In the genomic region with DNA sequence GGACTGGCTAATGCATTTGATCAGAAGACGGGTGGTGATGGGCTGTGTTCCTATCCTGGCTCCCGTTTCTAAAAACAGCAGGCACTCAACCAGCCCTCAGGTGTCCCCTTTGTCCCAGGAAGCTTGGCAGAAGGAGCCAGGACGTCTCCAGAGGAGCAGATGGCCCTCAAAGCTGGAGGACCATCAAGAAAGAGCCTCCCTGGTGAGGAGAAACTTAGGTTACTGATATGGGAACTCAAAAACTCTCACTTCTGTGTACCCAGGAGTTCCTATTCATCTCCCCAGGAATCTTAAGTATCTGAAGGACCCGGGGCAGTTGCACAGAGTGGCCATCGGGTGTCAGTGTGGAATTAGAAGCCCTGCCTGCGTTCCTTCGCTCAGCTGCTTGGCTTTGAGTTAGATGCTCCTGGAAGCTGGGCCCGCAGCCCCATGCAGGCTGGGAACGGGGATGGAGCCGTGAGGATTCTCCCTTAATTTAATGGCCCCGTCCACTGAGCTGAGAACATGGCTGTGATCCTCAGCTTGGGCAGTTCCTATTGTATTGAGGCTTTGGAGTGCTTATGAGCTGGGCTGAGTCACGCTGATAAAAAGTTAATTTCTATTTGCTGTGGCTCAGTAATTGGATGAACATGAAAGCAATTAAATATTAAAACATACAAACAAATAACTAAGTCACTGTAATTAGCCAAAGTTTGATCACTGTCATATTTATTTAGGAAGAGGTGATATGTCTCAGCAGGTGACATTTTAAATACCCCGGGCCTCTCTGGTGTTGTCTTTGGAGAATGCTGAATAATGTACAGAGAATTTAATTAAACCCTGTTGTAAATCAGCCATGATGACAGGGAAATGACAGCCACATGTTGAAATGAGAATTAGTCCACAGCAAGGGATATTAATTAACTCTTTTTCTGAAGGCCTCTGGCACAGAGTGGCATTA, we compare ENCODE assay signal across 8 cellular contexts.
A peak's percentile ranks its signal among the peaks of the same experiment; 100 is the strongest.
DNase-seq lines count a peak whose midpoint lies in the region; ATAC-seq and TF ChIP-seq lines count a peak whose summit lies in the region.

No MANE protein-coding gene starts in this region.

- H2AFZ ChIP-seq in HCT116 (ENCODE audit: low read depth, low read length, poor library complexity, severe bottlenecking), result peak overlapping the region; percentile 50

- H3K9me3 Mint-ChIP-seq in activated CD4-positive, alpha-beta T cell treated with anti-CD3 and anti-CD28 coated beads, Interleukin-2, amount 10 ng/mL, durations not matched to agents 7 days and 5 days, result no peaks in the 10 kb centered on the region

- no peak overlapping the region for H3K4me3 Mint-ChIP-seq in activated CD4-positive, alpha-beta T cell treated with anti-CD3 and anti-CD28 coated beads, Interleukin-2, amount 10 ng/mL, durations not matched to agents 7 days and 5 days

- no TSS peak for BruUV-seq in HCT116 (replicated peaks; lab: Mats Ljungman, UMichigan)

- no peak overlapping the region for H3K27ac Mint-ChIP-seq in activated CD4-positive, alpha-beta T cell treated with anti-CD3 and anti-CD28 coated beads, Interleukin-2, amount 10 ng/mL, durations not matched to agents 7 days and 5 days

- no peaks in the 10 kb centered on the region for H3K9me2 ChIP-seq in HCT116 (ENCODE audit: insufficient read depth)

- H3K4me2 ChIP-seq in HCT116 (ENCODE audit: low read length), result peak overlapping the region; percentile 41

- no peaks in the 10 kb centered on the region for H3K36me3 Mint-ChIP-seq in activated CD4-positive, alpha-beta T cell treated with anti-CD3 and anti-CD28 coated beads, Interleukin-2, amount 10 ng/mL, durations not matched to agents 7 days and 5 days (ENCODE audit: low read depth)

- H3K27me3 ChIP-seq in HCT116 (ENCODE audit: insufficient read depth, low read length) (peaks cover 22% of the 10 kb centered on the region; the same call in 1 of the 2 replicates), dorsolateral prefrontal cortex (peaks cover 0 to 4% (median 0%) of the 10 kb centered on the region in 45 donors), right lobe of liver (peaks cover 0 to 2% of the 10 kb centered on the region in 2 donors)

- H3K4me1 ChIP-seq in HCT116 (ENCODE audit: control insufficient read depth in 1 of 2, insufficient read depth in 2 of 2, low read length in 2 of 2) (peaks cover 0 to 8% of the 10 kb centered on the region in 2 experiments; a peak in 3 of 4 replicates), right lobe of liver (no peaks in the 10 kb centered on the region)

- no peaks in the 10 kb centered on the region for H3K9me3 ChIP-seq in HCT116 (ENCODE audit: control insufficient read depth in 1 of 2, insufficient read depth in 1 of 2, low read depth in 1 of 2, low read length in 2 of 2)
- H3K9me3 ChIP-seq in right lobe of liver, result no peaks in the 10 kb centered on the region

- TF ChIP-seq RAD21 in HCT116 (IDR thresholded peaks at IDR 0.05; ENCODE audit: low read depth), result peak; percentile 98

- RAD21 ChIA-PET in HCT116 (lab: Charles Lee; ENCODE audit: low non-redundant PET in 1 of 2, low total read pairs in 2 of 2, uncharacterized antibody in 2 of 2, unreplicated experiment in 2 of 2), result interaction anchor here (0.6 to 1.4 kb wide), 5 partner anchors 107 to 728 kb away, joined by 3 to 7 read pairs (median 5); no protein-coding TSS in a partner anchor

- ATAC-seq in HCT116 (peak; percentile 98), right lobe of liver (peak; percentile 86 to 94 (median 92)), HG03378 (IDR thresholded peaks at IDR 0.05; ENCODE audit: unreplicated experiment) (no peak)

- H3K27me3 Mint-ChIP-seq in activated CD4-positive, alpha-beta T cell treated with anti-CD3 and anti-CD28 coated beads, Interleukin-2, amount 10 ng/mL, durations not matched to agents 7 days and 5 days, result peaks cover 10% of the 10 kb centered on the region

- WGBS in right lobe of liver (ENCODE audit: insufficient coverage, low coverage, low lambda C conversion rate, missing lambda C conversion rate), result 17% methylated on average over 12 of the region's 13 CpGs

- no peaks in the 10 kb centered on the region for H3K36me3 ChIP-seq in HCT116 (ENCODE audit: control insufficient read depth in 1 of 2, insufficient read depth in 2 of 2, low read length in 2 of 2)
- no peaks in the 10 kb centered on the region for H3K36me3 ChIP-seq in right lobe of liver

- H3K4me3 ChIP-seq in HCT116 (replicated peaks in 1 of 2; ENCODE audit: low read depth in 1 of 2, low read length in 2 of 2) (no peak overlapping the region), dorsolateral prefrontal cortex (peak overlapping the region in 4 of 59 donors; percentile 6 to 26 (median 16)), right lobe of liver (no peak overlapping the region)

- peaks cover 6% of the 10 kb centered on the region for H3K4me1 Mint-ChIP-seq in activated CD4-positive, alpha-beta T cell treated with anti-CD3 and anti-CD28 coated beads, Interleukin-2, amount 10 ng/mL, durations not matched to agents 7 days and 5 days

- CTCF ChIA-PET in HCT116 (lab: Charles Lee), result interaction anchor here (0.6 to 3.3 kb wide), 17 partner anchors 20 to 708 kb away, joined by 3 to 38 read pairs (median 3); no protein-coding TSS in a partner anchor
- CTCF ChIA-PET in activated CD4-positive, alpha-beta T cell treated with anti-CD3 and anti-CD28 coated beads, Interleukin-2, amount 10 ng/mL, durations not matched to agents 7 days and 5 days (lab: Charles Lee), result interaction anchor here (0.6 to 1.8 kb wide), 11 partner anchors 10 to 477 kb away, joined by 3 to 13 read pairs (median 3); no protein-coding TSS in a partner anchor

- TF ChIP-seq CTCF in HCT116 (IDR thresholded peaks at IDR 0.05 in 2 of 3, conservative IDR thresholded peaks at IDR 0.05 in 1 of 3; ENCODE audit: borderline replicate concordance in 1 of 3, insufficient read depth in 1 of 3, low read depth in 2 of 3, low read length in 2 of 3) (peak; percentile 92 to 99 (median 99)), dorsolateral prefrontal cortex (IDR thresholded peaks at IDR 0.05 in 54 of 56, conservative IDR thresholded peaks at IDR 0.05 in 2 of 56; ENCODE audit: low read depth in 1 of 56, partially characterized antibody in 56 of 56) (peak; percentile 73 to 97 (median 92)), right lobe of liver (IDR thresholded peaks at IDR 0.05) (peak; percentile 57 to 84 (median 83))

- H4K20me1 ChIP-seq in HCT116 (ENCODE audit: insufficient read depth), result no peaks in the 10 kb centered on the region

- intact Hi-C loops in HCT116 (cut with micrococcal nuclease), result loop anchor here (1.0 to 2.0 kb wide), 4 partner anchors 106 to 471 kb away; no protein-coding TSS in a partner anchor
- intact Hi-C loops in dorsolateral prefrontal cortex (cut with DNase I), result loop anchor here (1.0 to 10.0 kb wide), 6 partner anchors 194 to 472 kb away; no protein-coding TSS in a partner anchor
- intact Hi-C loops in right lobe of liver (cut with DNase I), result no loop called here

- H3K79me2 ChIP-seq in HCT116 (ENCODE audit: insufficient read depth, low read length), result no peaks in the 10 kb centered on the region

- H3K27ac ChIP-seq in HCT116 (ENCODE audit: low read depth, low read length) (no peak overlapping the region), dorsolateral prefrontal cortex (peak overlapping the region in 6 of 59 donors; percentile 35 to 58 (median 42)), right lobe of liver (no peak overlapping the region)

- no peak overlapping the region for H3K9ac ChIP-seq in HCT116 (ENCODE audit: low read length)

- POLR2A ChIA-PET in HCT116 (lab: Charles Lee), result no interaction called here
- POLR2A ChIA-PET in activated CD4-positive, alpha-beta T cell treated with anti-CD3 and anti-CD28 coated beads, Interleukin-2, amount 10 ng/mL, durations not matched to agents 7 days and 5 days (lab: Charles Lee), result interaction anchor here (0.6 kb wide), 2 partner anchors 107 to 220 kb away, joined by 3 to 7 read pairs; no protein-coding TSS in a partner anchor

- DNase-seq in Ammon's horn (ENCODE audit: low spot score) (peak; percentile 94), HCT116 (ENCODE audit: low read depth, low spot score) (peak; percentile 79), NCI-H510A treated with DMSO at 0.1 percent for 48 hours (lab: John Stamatoyannopoulos, UW) (peak; percentile 85), dorsolateral prefrontal cortex (peak; percentile 73 to 93 (median 88)), right lobe of liver (peak; percentile 59 to 71 (median 64))
- DNase-seq in activated CD4-positive, alpha-beta T cell treated with anti-CD3 and anti-CD28 coated beads, Interleukin-2, amount 10 ng/mL, durations not matched to agents 7 days and 5 days, result peak; percentile 75
- peak; percentile 31 to 46 (median 42) for DNase-seq in stimulated activated CD4-positive, alpha-beta T cell treated with anti-CD3 and anti-CD28 coated beads, TNF-alpha, amount 100 ng/mL, for 4 hours (ENCODE audit: low read depth in 3 of 3)

- TF ChIP-seq POLR2A in HCT116 (IDR thresholded peaks at IDR 0.05; ENCODE audit: borderline replicate concordance, extremely low read depth, insufficient read depth, insufficient read length), result no peak
- TF ChIP-seq POLR2A in right lobe of liver (IDR thresholded peaks at IDR 0.05), result no peak

TF ChIP-seq in HCT116, 20 proteins besides CTCF, POLR2A, EP300 and RAD21 (continues in another document):
- TF ChIP-seq EGR1 (IDR thresholded peaks at IDR 0.05; ENCODE audit: low read depth) (no peak), SP1 (IDR thresholded peaks at IDR 0.05; ENCODE audit: low read depth) (no peak), ZNF274 (IDR thresholded peaks at IDR 0.05; ENCODE audit: low read depth, low read length) (no peak)
- TF ChIP-seq, protein P1, sequence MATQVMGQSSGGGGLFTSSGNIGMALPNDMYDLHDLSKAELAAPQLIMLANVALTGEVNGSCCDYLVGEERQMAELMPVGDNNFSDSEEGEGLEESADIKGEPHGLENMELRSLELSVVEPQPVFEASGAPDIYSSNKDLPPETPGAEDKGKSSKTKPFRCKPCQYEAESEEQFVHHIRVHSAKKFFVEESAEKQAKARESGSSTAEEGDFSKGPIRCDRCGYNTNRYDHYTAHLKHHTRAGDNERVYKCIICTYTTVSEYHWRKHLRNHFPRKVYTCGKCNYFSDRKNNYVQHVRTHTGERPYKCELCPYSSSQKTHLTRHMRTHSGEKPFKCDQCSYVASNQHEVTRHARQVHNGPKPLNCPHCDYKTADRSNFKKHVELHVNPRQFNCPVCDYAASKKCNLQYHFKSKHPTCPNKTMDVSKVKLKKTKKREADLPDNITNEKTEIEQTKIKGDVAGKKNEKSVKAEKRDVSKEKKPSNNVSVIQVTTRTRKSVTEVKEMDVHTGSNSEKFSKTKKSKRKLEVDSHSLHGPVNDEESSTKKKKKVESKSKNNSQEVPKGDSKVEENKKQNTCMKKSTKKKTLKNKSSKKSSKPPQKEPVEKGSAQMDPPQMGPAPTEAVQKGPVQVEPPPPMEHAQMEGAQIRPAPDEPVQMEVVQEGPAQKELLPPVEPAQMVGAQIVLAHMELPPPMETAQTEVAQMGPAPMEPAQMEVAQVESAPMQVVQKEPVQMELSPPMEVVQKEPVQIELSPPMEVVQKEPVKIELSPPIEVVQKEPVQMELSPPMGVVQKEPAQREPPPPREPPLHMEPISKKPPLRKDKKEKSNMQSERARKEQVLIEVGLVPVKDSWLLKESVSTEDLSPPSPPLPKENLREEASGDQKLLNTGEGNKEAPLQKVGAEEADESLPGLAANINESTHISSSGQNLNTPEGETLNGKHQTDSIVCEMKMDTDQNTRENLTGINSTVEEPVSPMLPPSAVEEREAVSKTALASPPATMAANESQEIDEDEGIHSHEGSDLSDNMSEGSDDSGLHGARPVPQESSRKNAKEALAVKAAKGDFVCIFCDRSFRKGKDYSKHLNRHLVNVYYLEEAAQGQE (IDR thresholded peaks at IDR 0.05; ENCODE audit: low read depth), result no peak

Comparison
In these comparisons a context has a peak if more than half of its experiments do, and no peak if none do; other contexts are left out.
1. DNase-seq: peak in every context shown above with its lines; median percentile 94 in Ammon's horn; 88 in dorsolateral prefrontal cortex; 85 in NCI-H510A treated with DMSO at 0.1 percent for 48 hours; 79 in HCT116; 75 in activated CD4-positive, alpha-beta T cell treated with anti-CD3 and anti-CD28 coated beads, Interleukin-2, amount 10 ng/mL, durations not matched to agents 7 days and 5 days; 64 in right lobe of liver; 42 in stimulated activated CD4-positive, alpha-beta T cell treated with anti-CD3 and anti-CD28 coated beads, TNF-alpha, amount 100 ng/mL, for 4 hours.
2. intact Hi-C loops: an anchor here in HCT116 (1.0 to 2.0 kb wide) and dorsolateral prefrontal cortex (1.0 to 10.0 kb wide); none called in right lobe of liver.